20 cellular contexts compared by ENCODE assay signal in genomic region chr18:77222464-77222863, GRCh38.
DNase-seq lines count a peak whose midpoint lies in the region; FAIRE-seq lines count a peak whose summit lies in the region.
"Had no signal": no experiment of that assay in that cellular context is flagged by ENCODE, and none has a peak within 500 bp of the region (broad histone marks: within the 10 kb centered on the region; RNA-seq: fewer than 3 reads in every experiment).

No MANE protein-coding gene starts in this region.

- no peaks in the 10 kb centered on the region for H3K36me3 Mint-ChIP-seq in activated T-cell treated with anti-CD3 and anti-CD28 coated beads, Interleukin-2, amount 50 U/mL, for 24 hours (ENCODE audit: low read depth)

- H3K4me3 Mint-ChIP-seq in activated T-cell treated with anti-CD3 and anti-CD28 coated beads, Interleukin-2, amount 50 U/mL, for 24 hours, result no peak overlapping the region
- H3K4me3 Mint-ChIP-seq: CD8-positive, alpha-beta memory T cell; T-helper 1 cell treated with Interleukin-12 subunit alpha and Interleukin-12 subunit beta and Interleukin-4 antibody, amounts not matched to agents 30 μg/mL and 1 μg/mL, for 36 hours had no signal

- no peak overlapping the region for H3K27ac Mint-ChIP-seq in activated T-cell treated with anti-CD3 and anti-CD28 coated beads, Interleukin-2, amount 50 U/mL, for 24 hours
- H3K27ac Mint-ChIP-seq: T-helper 1 cell treated with Interleukin-12 subunit alpha and Interleukin-12 subunit beta and Interleukin-4 antibody, amounts not matched to agents 30 μg/mL and 1 μg/mL, for 36 hours had no signal

- H3K9me3 Mint-ChIP-seq in activated T-cell treated with anti-CD3 and anti-CD28 coated beads, Interleukin-2, amount 50 U/mL, for 24 hours, result no peaks in the 10 kb centered on the region
- H3K9me3 Mint-ChIP-seq: CD8-positive, alpha-beta memory T cell; T-helper 1 cell treated with Interleukin-12 subunit alpha and Interleukin-12 subunit beta and Interleukin-4 antibody, amounts not matched to agents 30 μg/mL and 1 μg/mL, for 36 hours had no signal

- peaks cover 19% of the 10 kb centered on the region for H3K4me1 Mint-ChIP-seq in activated T-cell treated with anti-CD3 and anti-CD28 coated beads, Interleukin-2, amount 50 U/mL, for 24 hours (ENCODE audit: low read depth)

- peak; percentile 67 for DNase-seq in NCI-H2171 treated with DMSO at 0.1 percent for 48 hours (lab: John Stamatoyannopoulos, UW)
- no peak for DNase-seq in NCI-H2171 (lab: John Stamatoyannopoulos, UW)
- peak; percentile 88 for DNase-seq in DMS 273 (lab: John Stamatoyannopoulos, UW; ENCODE audit: unreplicated experiment)
- DNase-seq in NCI-H446 treated with DMSO at 0.1 percent for 48 hours (lab: John Stamatoyannopoulos, UW), result peak; percentile 3
- DNase-seq in RPMI8226, result no peak
- no peak for DNase-seq in activated T-cell treated with anti-CD3 and anti-CD28 coated beads, Interleukin-2, amount 50 U/mL, for 24 hours
- DNase-seq: AML-193; C1 segment of cervical spinal cord; Calu3; CD8-positive, alpha-beta memory T cell; EL; GF-D8; Kasumi-1; NCI-H1417 treated with DMSO at 0.1 percent for 48 hours; NCI-H1930; NCI-H82; OCI-M1 had no signal

- peak; percentile 64 for FAIRE-seq in islet of Langerhans (lab: Jason Lieb, UNC)
- FAIRE-seq: RCC 7860 had no signal

- peaks cover 6% of the 10 kb centered on the region for H3K27me3 Mint-ChIP-seq in activated T-cell treated with anti-CD3 and anti-CD28 coated beads, Interleukin-2, amount 50 U/mL, for 24 hours

Comparison
In these comparisons a context has a peak if more than half of its experiments do, and no peak if none do; other contexts are left out.
1. DNase-seq: peak in NCI-H2171 treated with DMSO at 0.1 percent for 48 hours (single experiment), DMS 273 (single experiment) and NCI-H446 treated with DMSO at 0.1 percent for 48 hours (single experiment); none in NCI-H2171 (single experiment), RPMI8226 (single experiment) and activated T-cell treated with anti-CD3 and anti-CD28 coated beads, Interleukin-2, amount 50 U/mL, for 24 hours (single experiment).